ENCODE assay signal across 8 cellular contexts in genomic region chr2:156434461-156435291, GRCh38. TPM values are rescaled to one million over a fixed set of nuclear protein-coding genes. Genes with fewer than 3 reads are reported as not detected.
DNase-seq lines count a peak whose midpoint lies in the region; ATAC-seq, FAIRE-seq and TF ChIP-seq lines count a peak whose summit lies in the region.

No MANE protein-coding gene starts in this region.

- H3K27ac ChIP-seq in HCT116 (ENCODE audit: low read depth, low read length) (peak overlapping the region; percentile 97), small intestine (ENCODE audit: low read depth in 1 of 2, low read length in 1 of 2) (peak overlapping the region; percentile 99)

- 55 to 64% (median 62%) methylated on average over 8 of the region's 8 CpGs for WGBS in small intestine, 3 donors

- H3K36me3 Mint-ChIP-seq in activated CD8-positive, alpha-beta T cell treated with anti-CD3 and anti-CD28 coated beads for 36 hours (ENCODE audit: low read depth) = peaks cover 11% of the 10 kb centered on the region

- ATAC-seq in HCT116 (no peak), HG02970 (IDR thresholded peaks at IDR 0.05; ENCODE audit: low FRiP score, unreplicated experiment) (no peak), HG03469 (IDR thresholded peaks at IDR 0.05; ENCODE audit: unreplicated experiment) (no peak)
- ATAC-seq in activated CD8-positive, alpha-beta T cell treated with anti-CD3 and anti-CD28 coated beads for 36 hours = peak; percentile 24

- CTCF ChIA-PET in HCT116 (lab: Charles Lee) = no interaction called here
- CTCF ChIA-PET in activated CD8-positive, alpha-beta T cell treated with anti-CD3 and anti-CD28 coated beads for 36 hours (lab: Charles Lee) = interaction anchor here (0.9 to 1.3 kb wide), 2 partner anchors 10 to 99 kb away, joined by 3 read pairs; no protein-coding TSS in a partner anchor

- H3K9me3 ChIP-seq in HCT116 (ENCODE audit: control insufficient read depth in 1 of 2, insufficient read depth in 1 of 2, low read depth in 1 of 2, low read length in 2 of 2) = no peaks in the 10 kb centered on the region
- no peaks in the 10 kb centered on the region for H3K9me3 ChIP-seq in small intestine (ENCODE audit: control insufficient read depth, low read depth)

- H3K79me2 ChIP-seq in HCT116 (ENCODE audit: insufficient read depth, low read length) = peaks cover 32% of the 10 kb centered on the region

- RAD21 ChIA-PET in HCT116 (lab: Charles Lee; ENCODE audit: low non-redundant PET in 1 of 2, low total read pairs in 2 of 2, uncharacterized antibody in 2 of 2, unreplicated experiment in 2 of 2) = no interaction called here

- TF ChIP-seq RAD21 in HCT116 (IDR thresholded peaks at IDR 0.05; ENCODE audit: low read depth) = no peak

- peak overlapping the region; percentile 49 for H3K27ac Mint-ChIP-seq in activated CD8-positive, alpha-beta T cell treated with anti-CD3 and anti-CD28 coated beads for 36 hours

- no peaks in the 10 kb centered on the region for H3K36me3 ChIP-seq in HCT116 (ENCODE audit: control insufficient read depth in 1 of 2, insufficient read depth in 2 of 2, low read length in 2 of 2)
- no peaks in the 10 kb centered on the region for H3K36me3 ChIP-seq in small intestine (ENCODE audit: control insufficient read depth in 2 of 2, insufficient read depth in 2 of 2, low read length in 2 of 2)

- H3K4me1 ChIP-seq in HCT116 (ENCODE audit: control insufficient read depth in 1 of 2, insufficient read depth in 2 of 2, low read length in 2 of 2) (peaks cover 40 to 71% of the 10 kb centered on the region in 2 experiments), small intestine (ENCODE audit: control insufficient read depth in 2 of 2, insufficient read depth in 1 of 2, low read depth in 1 of 2, low read length in 1 of 2) (peaks cover 0 to 13% of the 10 kb centered on the region in 2 donors)

- H3K9me2 ChIP-seq in HCT116 (ENCODE audit: insufficient read depth) = no peaks in the 10 kb centered on the region

- no peak for TF ChIP-seq CTCF in HCT116 (IDR thresholded peaks at IDR 0.05 in 2 of 3, conservative IDR thresholded peaks at IDR 0.05 in 1 of 3; ENCODE audit: borderline replicate concordance in 1 of 3, insufficient read depth in 1 of 3, low read depth in 2 of 3, low read length in 2 of 3)
- TF ChIP-seq CTCF in activated CD8-positive, alpha-beta T cell treated with anti-CD3 and anti-CD28 coated beads for 36 hours (IDR thresholded peaks at IDR 0.05) = no peak

- no peaks in the 10 kb centered on the region for H3K9me3 Mint-ChIP-seq in activated CD8-positive, alpha-beta T cell treated with anti-CD3 and anti-CD28 coated beads for 36 hours

- POLR2A ChIA-PET in HCT116 (lab: Charles Lee) = interaction anchor here (1.1 kb wide), 1 partner anchor 101 kb away, joined by 7 read pairs; no protein-coding TSS in a partner anchor
- POLR2A ChIA-PET in activated CD8-positive, alpha-beta T cell treated with anti-CD3 and anti-CD28 coated beads for 36 hours (lab: Charles Lee) = no interaction called here

- no peak for DNase-seq in HCT116 (ENCODE audit: low read depth, low spot score)
- DNase-seq in activated CD8-positive, alpha-beta T cell treated with anti-CD3 and anti-CD28 coated beads for 36 hours = peak; percentile 28
- peak; percentile 77 for DNase-seq in glomerular visceral epithelial cell (ENCODE audit: extremely low spot score)
- no peak for DNase-seq in small intestine
- DNase-seq in NCI-H1694 treated with DMSO at 0.1 percent for 48 hours (lab: John Stamatoyannopoulos, UW) = no peak
- no peak for DNase-seq in NCI-H187 treated with DMSO at 0.1 percent for 48 hours (lab: John Stamatoyannopoulos, UW)

- no peaks in the 10 kb centered on the region for H4K20me1 ChIP-seq in HCT116 (ENCODE audit: insufficient read depth)

- no peak for FAIRE-seq in small intestine (lab: Jason Lieb, UNC)

- H3K27me3 ChIP-seq in HCT116 (ENCODE audit: insufficient read depth, low read length) (no peaks in the 10 kb centered on the region), small intestine (ENCODE audit: control insufficient read depth in 2 of 2, insufficient read depth in 2 of 2, low read length in 2 of 2) (no peaks in the 10 kb centered on the region)

- TF ChIP-seq POLR2A in HCT116 (IDR thresholded peaks at IDR 0.05; ENCODE audit: borderline replicate concordance, extremely low read depth, insufficient read depth, insufficient read length) = peak; percentile 22

- H3K27me3 Mint-ChIP-seq in activated CD8-positive, alpha-beta T cell treated with anti-CD3 and anti-CD28 coated beads for 36 hours = no peaks in the 10 kb centered on the region

- peak overlapping the region; percentile 54 to 77 for H3K4me3 ChIP-seq in HCT116 (replicated peaks in 1 of 2; ENCODE audit: low read depth in 1 of 2, low read length in 2 of 2)
- H3K4me3 ChIP-seq in small intestine (ENCODE audit: low read depth in 1 of 2, low read length in 2 of 2) = peak overlapping the region in 1 of 2 donors; percentile 72

- peak overlapping the region; percentile 85 for H3K4me3 Mint-ChIP-seq in activated CD8-positive, alpha-beta T cell treated with anti-CD3 and anti-CD28 coated beads for 36 hours

- H3K4me2 ChIP-seq in HCT116 (ENCODE audit: low read length) = peak overlapping the region; percentile 85

- peaks cover 37% of the 10 kb centered on the region for H3K4me1 Mint-ChIP-seq in activated CD8-positive, alpha-beta T cell treated with anti-CD3 and anti-CD28 coated beads for 36 hours (ENCODE audit: low read depth)

- BruUV-seq in HCT116 (replicated peaks; lab: Mats Ljungman, UMichigan) = no TSS peak

- H2AFZ ChIP-seq in HCT116 (ENCODE audit: low read depth, low read length, poor library complexity, severe bottlenecking) = no peak overlapping the region

- intact Hi-C loops in HCT116 (cut with micrococcal nuclease) = no loop called here
- intact Hi-C loops in activated CD8-positive, alpha-beta T cell treated with anti-CD3 and anti-CD28 coated beads for 36 hours (cut with micrococcal nuclease) = loop anchor here (10.0 kb wide), 1 partner anchor 150 kb away; no protein-coding TSS in a partner anchor

- H3K9ac ChIP-seq in HCT116 (ENCODE audit: low read length) = peak overlapping the region; percentile 85

TF ChIP-seq in HCT116, 20 proteins besides CTCF, POLR2A, EP300 and RAD21 (continues in another document):
- no peak for TF ChIP-seq TCF7L2 (IDR thresholded peaks at IDR 0.05; ENCODE audit: borderline replicate concordance, extremely low read depth, insufficient read depth, insufficient read length)
- no peak for TF ChIP-seq POLR2AphosphoS5 (IDR thresholded peaks at IDR 0.05; ENCODE audit: low read depth, low read length)
- no peak for TF ChIP-seq YY1 (IDR thresholded peaks at IDR 0.05; ENCODE audit: extremely low read depth, insufficient replicate concordance, low read depth, low read length)
- TF ChIP-seq EZH2phosphoT487 (IDR thresholded peaks at IDR 0.05; ENCODE audit: borderline replicate concordance) = no peak
- no peak for TF ChIP-seq ATF3 (IDR thresholded peaks at IDR 0.05)
- TF ChIP-seq ZNF274 (IDR thresholded peaks at IDR 0.05; ENCODE audit: low read depth, low read length) = no peak
- TF ChIP-seq EZH2 (IDR thresholded peaks at IDR 0.05) = no peak
- TF ChIP-seq FOSL1 (IDR thresholded peaks at IDR 0.05; ENCODE audit: low read depth) = no peak
- TF ChIP-seq ZBTB33 (IDR thresholded peaks at IDR 0.05; ENCODE audit: extremely low read depth, insufficient replicate concordance, low read length) = no peak
- no peak for TF ChIP-seq SP1 (IDR thresholded peaks at IDR 0.05; ENCODE audit: low read depth)
- no peak for TF ChIP-seq ELF1 (IDR thresholded peaks at IDR 0.05; ENCODE audit: borderline replicate concordance, low read depth)
- TF ChIP-seq ZFX (IDR thresholded peaks at IDR 0.05) = no peak
- TF ChIP-seq CEBPB (IDR thresholded peaks at IDR 0.05; ENCODE audit: low read depth) = no peak

RNA-seq across cellular contexts. Expression of gene GPD2, which starts 1.5 kb away (rescaled TPM):
- total RNA-seq in HCT116 (2021; ENCODE audit: unreplicated experiment) = 80.7 TPM
- polyA plus RNA-seq in HCT116 (2012) = 28.0 and 28.2 TPM in 2 replicates
- 10 to 100 TPM; 33.5 to 40.9 TPM for total RNA-seq in activated CD8-positive, alpha-beta T cell treated with anti-CD3 and anti-CD28 coated beads for 36 hours
- polyA plus RNA-seq in small intestine = 10 to 100 TPM; 10.5 to 13.8 (median 13.6) TPM

Comparison
In these comparisons a context has a peak if more than half of its experiments do, and no peak if none do; other contexts are left out.
1. DNase-seq: peak in activated CD8-positive, alpha-beta T cell treated with anti-CD3 and anti-CD28 coated beads for 36 hours (single experiment) and glomerular visceral epithelial cell (single experiment); none in HCT116 (single experiment), small intestine (single experiment), NCI-H1694 treated with DMSO at 0.1 percent for 48 hours (single experiment) and NCI-H187 treated with DMSO at 0.1 percent for 48 hours (single experiment).